In genomic region chr11:103661991-103662390, GRCh38 we compare ENCODE assay signal across 30 cellular contexts.
"Had no signal": no experiment of that assay in that cellular context is flagged by ENCODE, and none has a peak within 500 bp of the region (broad histone marks: within the 10 kb centered on the region; RNA-seq: fewer than 3 reads in every experiment).

No MANE protein-coding gene starts in this region.

- H3K4me3 Mint-ChIP-seq: activated CD4-positive, alpha-beta memory T cell treated with anti-CD3 and anti-CD28 coated beads for 36 hours; activated naive CD4-positive, alpha-beta T cell treated with anti-CD3 and anti-CD28 coated beads, Interleukin-2, amount 10 ng/mL, durations not matched to agents 7 days and 5 days; activated naive CD8-positive, alpha-beta T cell; activated naive CD8-positive, alpha-beta T cell treated with anti-CD3 and anti-CD28 coated beads, Interleukin-2, amount 50 U/mL, for 24 hours; brain had no signal

- DNase-seq: activated B cell treated with CpG ODN at 0.5 μM for 24 hours; activated CD4-positive, alpha-beta memory T cell treated with anti-CD3 and anti-CD28 coated beads for 36 hours; activated CD4-positive, alpha-beta T cell treated with anti-CD3 and anti-CD28 coated beads for 4 hours; activated CD4-positive, alpha-beta T cell treated with anti-CD3 and anti-CD28 coated beads, Interleukin-2, amount 50 U/mL, for 1 hour; activated CD4-positive, CD25-positive, alpha-beta regulatory T cell treated with anti-CD3 and anti-CD28 coated beads, Interleukin-2, amount 50 U/mL, for 72 hours; activated CD8-positive, alpha-beta memory T cell treated with anti-CD3 and anti-CD28 coated beads, Interleukin-2, amount 50 U/mL, for 48 hours; activated effector memory CD4-positive, alpha-beta T cell treated with Interleukin-2 at 50 U/mL for 16 hours; activated naive CD4-positive, alpha-beta T cell treated with anti-CD3 and anti-CD28 coated beads, Interleukin-2, amount 10 ng/mL, durations not matched to agents 7 days and 5 days; activated naive CD8-positive, alpha-beta T cell treated with anti-CD3 and anti-CD28 coated beads, Interleukin-2, amount 50 U/mL, for 24 hours; activated T-cell treated with anti-CD3 and anti-CD28 coated beads, Interleukin-2, amount 50 U/mL, for 48 hours; anterior cingulate cortex; caudate nucleus; cerebellar nuclear complex; MG63; NCI-H1048; NCI-H1436; NCI-H1694; NCI-H2029; NCI-H2171 treated with DMSO at 0.1 percent for 48 hours; NCI-H2227 treated with DMSO at 0.1 percent for 48 hours; NCI-H446; NCI-H526 treated with DMSO at 0.1 percent for 48 hours; Right ventricle myocardium superior; SW 1271; T-helper 1 cell; T-helper 2 cell; T-helper 9 cell had no signal

- H3K9me3 ChIP-seq: MG63 had no signal

- H3K27ac Mint-ChIP-seq: activated CD4-positive, alpha-beta memory T cell treated with anti-CD3 and anti-CD28 coated beads for 36 hours; activated naive CD4-positive, alpha-beta T cell treated with anti-CD3 and anti-CD28 coated beads, Interleukin-2, amount 10 ng/mL, durations not matched to agents 7 days and 5 days; activated naive CD8-positive, alpha-beta T cell; activated naive CD8-positive, alpha-beta T cell treated with anti-CD3 and anti-CD28 coated beads, Interleukin-2, amount 50 U/mL, for 24 hours; brain had no signal

- H3K27ac ChIP-seq: VCaP had no signal

- ATAC-seq: activated naive CD8-positive, alpha-beta T cell treated with anti-CD3 and anti-CD28 coated beads, Interleukin-2, amount 50 U/mL, for 24 hours had no signal

- H3K9me3 Mint-ChIP-seq: activated B cell treated with CpG ODN at 0.5 μM for 24 hours; activated CD4-positive, alpha-beta memory T cell treated with anti-CD3 and anti-CD28 coated beads for 36 hours; activated naive CD4-positive, alpha-beta T cell treated with anti-CD3 and anti-CD28 coated beads, Interleukin-2, amount 10 ng/mL, durations not matched to agents 7 days and 5 days; activated naive CD8-positive, alpha-beta T cell treated with anti-CD3 and anti-CD28 coated beads, Interleukin-2, amount 50 U/mL, for 24 hours; brain had no signal

- H3K4me3 ChIP-seq: MG63 had no signal

- H3K27me3 Mint-ChIP-seq: activated B cell treated with CpG ODN at 0.5 μM for 24 hours; activated CD4-positive, alpha-beta memory T cell treated with anti-CD3 and anti-CD28 coated beads for 36 hours; activated naive CD4-positive, alpha-beta T cell treated with anti-CD3 and anti-CD28 coated beads, Interleukin-2, amount 10 ng/mL, durations not matched to agents 7 days and 5 days; activated naive CD8-positive, alpha-beta T cell; activated naive CD8-positive, alpha-beta T cell treated with anti-CD3 and anti-CD28 coated beads, Interleukin-2, amount 50 U/mL, for 24 hours; brain had no signal

- H3K27me3 ChIP-seq: MG63 had no signal

- H3K4me1 Mint-ChIP-seq: activated naive CD4-positive, alpha-beta T cell treated with anti-CD3 and anti-CD28 coated beads, Interleukin-2, amount 10 ng/mL, durations not matched to agents 7 days and 5 days; activated naive CD8-positive, alpha-beta T cell treated with anti-CD3 and anti-CD28 coated beads, Interleukin-2, amount 50 U/mL, for 24 hours had no signal

- H3K36me3 ChIP-seq: MG63 had no signal
